In genomic region chr17:31560836-31561235, GRCh38 we compare ENCODE assay signal across 8 cellular contexts.
A peak's percentile ranks its signal among the peaks of the same experiment; 100 is the strongest.
DNase-seq lines count a peak whose midpoint lies in the region; ATAC-seq and TF ChIP-seq lines count a peak whose summit lies in the region.

No MANE protein-coding gene starts in this region.

- CTCF ChIA-PET in HEK293 (lab: Yijun Ruan, JAX): interaction anchor here (0.6 to 5.3 kb wide), 4 partner anchors 76 to 281 kb away, joined by 3 to 52 read pairs (median 4); no protein-coding TSS in a partner anchor

- TF ChIP-seq CTCF in HEK293 (tag by site-specific recombination; IDR thresholded peaks at IDR 0.05): no peak

- H3K36me3 ChIP-seq in HEK293 (ENCODE audit: control insufficient read depth in 2 of 2, insufficient read depth in 1 of 2, low read length in 2 of 2) (no peaks in the 10 kb centered on the region), adipocyte (ENCODE audit: control insufficient read depth, insufficient read depth, low read length, severe bottlenecking) (peaks cover 11% of the 10 kb centered on the region), iPS-20b (ENCODE audit: insufficient read depth, low read depth, low read length) (no peaks in the 10 kb centered on the region)

- peaks cover 13% of the 10 kb centered on the region for H3K4me1 ChIP-seq in HEK293 (ENCODE audit: control insufficient read depth, insufficient read depth, low read length)
- H3K4me1 ChIP-seq in adipocyte (ENCODE audit: control insufficient read depth, insufficient read depth, low read length): peaks cover 50% of the 10 kb centered on the region
- H3K4me1 ChIP-seq in iPS-20b (ENCODE audit: insufficient read depth, low read length): peaks cover 23% of the 10 kb centered on the region

- POLR2A ChIA-PET in HEK293 (lab: Yijun Ruan, JAX): no interaction called here

- H3K9me3 ChIP-seq in HEK293 (ENCODE audit: control insufficient read depth, insufficient read depth, low read depth, low read length): no peaks in the 10 kb centered on the region
- H3K9me3 ChIP-seq in adipocyte (ENCODE audit: control insufficient read depth, low read length): no peaks in the 10 kb centered on the region
- H3K9me3 ChIP-seq in iPS-20b (ENCODE audit: insufficient read depth, low read depth, low read length): no peaks in the 10 kb centered on the region

- ATAC-seq in GM21360 (IDR thresholded peaks at IDR 0.05; ENCODE audit: unreplicated experiment): no peak
- no peak for ATAC-seq in HG03521 (IDR thresholded peaks at IDR 0.05; ENCODE audit: unreplicated experiment)

- no peak overlapping the region for H3K4me3 ChIP-seq in HEK293 (ENCODE audit: low read depth, low read length)
- peak overlapping the region; percentile 93 for H3K4me3 ChIP-seq in adipocyte (ENCODE audit: low read length)
- H3K4me3 ChIP-seq in iPS-20b (ENCODE audit: low read length): peak overlapping the region; percentile 60; the same call in 1 of the 2 replicates
- H3K4me3 ChIP-seq in skin epidermis: peak overlapping the region; percentile 45 to 79 (median 66)

- no peaks in the 10 kb centered on the region for H3K27me3 ChIP-seq in adipocyte (replicated peaks; ENCODE audit: control insufficient read depth, insufficient read depth, low read length)
- H3K27me3 ChIP-seq in iPS-20b (ENCODE audit: insufficient read depth, low read length): peaks cover 59% of the 10 kb centered on the region

- H3K9ac ChIP-seq in adipocyte (ENCODE audit: low read length) (peak overlapping the region; percentile 100), iPS-20b (ENCODE audit: low read depth, low read length) (no peak overlapping the region)

- DNase-seq in adipocyte (ENCODE audit: low read depth) (peak; percentile 36), superior temporal gyrus (ENCODE audit: extremely low spot score) (no peak), substantia nigra (lab: John Stamatoyannopoulos, UW) (no peak)

- H3K27ac ChIP-seq in HEK293 (ENCODE audit: extremely low read depth, low read depth, low read length) (no peak overlapping the region; the same call in 1 of the 2 replicates), iPS-20b (ENCODE audit: low read length) (no peak overlapping the region), skin epidermis (peak overlapping the region in 20 of 21 experiments; percentile 78 to 98 (median 93)), substantia nigra (ENCODE audit: low read depth, low read length, poor library complexity, severe bottlenecking) (no peak overlapping the region)

TF ChIP-seq in HEK293, 187 proteins besides CTCF, POLR2A, EP300 and RAD21:
- peak; percentile 65 for TF ChIP-seq PRDM10 (tag by site-specific recombination; IDR thresholded peaks at IDR 0.05)
- no peak for TF ChIP-seq ZNF513 (tag by site-specific recombination; IDR thresholded peaks at IDR 0.05)

Comparison
In these comparisons a context has a peak if more than half of its experiments do, and no peak if none do; other contexts are left out.
1. H3K27ac ChIP-seq: peak in skin epidermis (20 of 21); none in HEK293 (single experiment), iPS-20b (single experiment) and substantia nigra (single experiment).